8 cellular contexts compared by ENCODE assay signal in the genomic region with DNA sequence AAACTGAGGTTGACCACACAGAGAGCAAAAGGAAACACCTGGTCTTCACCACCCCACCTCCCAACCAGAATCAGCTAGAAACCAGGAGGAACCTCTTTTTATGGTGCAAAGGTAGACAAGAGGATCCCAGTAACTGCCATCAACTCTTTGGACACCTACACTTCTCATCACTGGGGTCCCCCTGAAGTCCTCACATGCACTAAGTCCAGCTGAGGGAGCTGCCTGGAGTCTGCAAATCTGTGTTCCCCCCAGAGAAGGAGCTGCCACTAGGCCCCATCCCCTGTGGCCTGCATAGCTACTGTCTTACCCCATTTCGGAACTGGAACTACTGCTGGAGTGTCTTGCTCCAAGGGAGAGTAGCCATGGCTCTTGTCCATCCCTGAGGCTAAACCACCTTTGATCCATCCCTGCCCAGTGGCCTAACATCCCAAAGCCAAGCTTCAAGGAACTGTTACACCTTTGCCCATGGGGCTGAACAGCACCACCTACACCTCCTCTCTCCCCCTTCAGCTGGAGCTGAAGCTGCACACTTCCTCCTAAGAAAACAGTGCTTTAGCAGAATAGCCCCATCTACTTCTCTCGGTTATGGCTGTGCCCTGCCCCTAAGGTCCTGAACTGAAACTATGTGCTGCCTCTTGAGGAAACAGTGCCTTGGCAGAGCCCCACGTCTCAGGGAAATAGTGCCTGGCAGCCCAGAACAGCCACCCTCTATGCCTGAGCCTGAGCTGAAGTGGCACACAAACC.
A peak's percentile ranks its signal among the peaks of the same experiment; 100 is the strongest.
DNase-seq lines count a peak whose midpoint lies in the region; ATAC-seq and TF ChIP-seq lines count a peak whose summit lies in the region.

No MANE protein-coding gene starts in this region.

- WGBS in mesenchymal stem cell, result 35% methylated on average over 3 of the region's 3 CpGs

- POLR2A ChIA-PET in CD8-positive, alpha-beta T cell (lab: Charles Lee), result interaction anchor here (0.7 to 2.9 kb wide), 17 partner anchors 12 to 576 kb away, joined by 3 to 26 read pairs (median 4); partner anchors contain the start of genes CD53 and LRIF1

- H3K4me1 Mint-ChIP-seq in CD8-positive, alpha-beta T cell (ENCODE audit: low read depth), result peaks cover 68% of the 10 kb centered on the region
- peaks cover 41% of the 10 kb centered on the region for H3K4me1 Mint-ChIP-seq in activated T-cell treated with anti-CD3 and anti-CD28 coated beads, Interleukin-2, amount 50 U/mL, for 72 hours (ENCODE audit: low read depth)

- no peak overlapping the region for H3K23ac ChIP-seq in mesenchymal stem cell (ENCODE audit: low read length in 2 of 2)

- H3K4me3 Mint-ChIP-seq in CD8-positive, alpha-beta T cell, result peak overlapping the region; percentile 71
- H3K4me3 Mint-ChIP-seq in activated T-cell treated with anti-CD3 and anti-CD28 coated beads, Interleukin-2, amount 50 U/mL, for 72 hours, result peak overlapping the region; percentile 40 to 69

- no peak overlapping the region for H3K18ac ChIP-seq in mesenchymal stem cell (ENCODE audit: low read depth in 1 of 2, low read length in 2 of 2)

- H3K9ac ChIP-seq in mesenchymal stem cell (ENCODE audit: low read length), result no peak overlapping the region

- peaks cover 20% of the 10 kb centered on the region for H3K9me3 Mint-ChIP-seq in CD8-positive, alpha-beta T cell
- H3K9me3 Mint-ChIP-seq in activated T-cell treated with anti-CD3 and anti-CD28 coated beads, Interleukin-2, amount 50 U/mL, for 72 hours, result peaks cover 10 to 11% of the 10 kb centered on the region in 2 donors

- H3K9me3 ChIP-seq in CD8-positive, alpha-beta T cell (ENCODE audit: low read length), result peaks cover 13% of the 10 kb centered on the region
- peaks cover 10% of the 10 kb centered on the region for H3K9me3 ChIP-seq in mesenchymal stem cell (ENCODE audit: control insufficient read depth, low read length)

- no peaks in the 10 kb centered on the region for H3K27me3 ChIP-seq in CD8-positive, alpha-beta T cell (ENCODE audit: insufficient read depth, low read length)
- peaks cover 0 to 16% of the 10 kb centered on the region in 2 experiments for H3K27me3 ChIP-seq in mesenchymal stem cell (ENCODE audit: control insufficient read depth in 1 of 2, insufficient read depth in 1 of 2, low read length in 2 of 2)

- H3K4me3 ChIP-seq in CD8-positive, alpha-beta T cell (ENCODE audit: low read depth, low read length), result peak overlapping the region; percentile 25
- H3K4me3 ChIP-seq in mesenchymal stem cell (ENCODE audit: insufficient read depth in 1 of 2, low read depth in 1 of 2, low read length in 2 of 2), result no peak overlapping the region

- H4K91ac ChIP-seq in mesenchymal stem cell (ENCODE audit: low read length), result no peak overlapping the region

- peak overlapping the region; percentile 82 for H3K27ac Mint-ChIP-seq in CD8-positive, alpha-beta T cell
- peak overlapping the region; percentile 82 for H3K27ac Mint-ChIP-seq in activated T-cell treated with anti-CD3 and anti-CD28 coated beads, Interleukin-2, amount 50 U/mL, for 72 hours

- ATAC-seq in CD8-positive, alpha-beta T cell, result peak; percentile 69
- ATAC-seq in GM19324 (IDR thresholded peaks at IDR 0.05; ENCODE audit: low FRiP score, unreplicated experiment), result peak; percentile 65
- peak; percentile 69 for ATAC-seq in HG03196 (IDR thresholded peaks at IDR 0.05; ENCODE audit: unreplicated experiment)
- ATAC-seq in activated T-cell treated with anti-CD3 and anti-CD28 coated beads, Interleukin-2, amount 50 U/mL, for 72 hours (replicated peaks in 1 of 2), result peak; percentile 31 to 67

- H3K4me2 ChIP-seq in mesenchymal stem cell (ENCODE audit: low read length, poor library complexity, severe bottlenecking), result no peak overlapping the region

- no peaks in the 10 kb centered on the region for H3K79me1 ChIP-seq in mesenchymal stem cell (replicated peaks; ENCODE audit: low read length, poor library complexity, severe bottlenecking)

- H3K14ac ChIP-seq in mesenchymal stem cell (ENCODE audit: low read length in 2 of 2), result no peak overlapping the region

- H3K27ac ChIP-seq in CD8-positive, alpha-beta T cell (ENCODE audit: low read depth, low read length), result peak overlapping the region; percentile 22
- H3K27ac ChIP-seq in mesenchymal stem cell (ENCODE audit: low read length, poor library complexity, severe bottlenecking), result no peak overlapping the region

- H3K36me3 Mint-ChIP-seq in CD8-positive, alpha-beta T cell, result peaks cover 19% of the 10 kb centered on the region
- peaks cover 4 to 6% of the 10 kb centered on the region in 2 donors for H3K36me3 Mint-ChIP-seq in activated T-cell treated with anti-CD3 and anti-CD28 coated beads, Interleukin-2, amount 50 U/mL, for 72 hours (ENCODE audit: insufficient read depth in 2 of 2)

- H2AFZ ChIP-seq in mesenchymal stem cell (ENCODE audit: low read depth, low read length), result no peak overlapping the region

- TF ChIP-seq CTCF in CD8-positive, alpha-beta T cell (IDR thresholded peaks at IDR 0.05), result no peak

- H4K8ac ChIP-seq in mesenchymal stem cell (ENCODE audit: low read length), result no peak overlapping the region

- intact Hi-C loops in CD8-positive, alpha-beta T cell (cut with DNase I, micrococcal nuclease), result loop anchor here (1.0 to 10.0 kb wide), 5 partner anchors 85 to 450 kb away; partner anchors contain the start of genes LRIF1 (in 2 of the 2), CD53 (in 1 of the 2) and RBM15 (in 1 of the 2)

- no peak overlapping the region for H2BK120ac ChIP-seq in mesenchymal stem cell (ENCODE audit: low read depth, low read length)

- no peak overlapping the region for H2BK12ac ChIP-seq in mesenchymal stem cell (ENCODE audit: low read length in 2 of 2)

- no peaks in the 10 kb centered on the region for H3K36me3 ChIP-seq in CD8-positive, alpha-beta T cell (ENCODE audit: insufficient read depth, low read length)
- no peaks in the 10 kb centered on the region for H3K36me3 ChIP-seq in mesenchymal stem cell (ENCODE audit: control insufficient read depth in 1 of 2, insufficient read depth in 2 of 2, low read depth in 1 of 2, low read length in 2 of 2)

- DNase-seq in CD8-positive, alpha-beta T cell, result peak in 6 of 7 experiments; percentile 16 to 64 (median 42)
- DNase-seq in activated T-cell treated with anti-CD3 and anti-CD28 coated beads, Interleukin-2, amount 50 U/mL, for 72 hours, result peak in 1 of 2 donors; percentile 21
- no peak for DNase-seq in retina
- DNase-seq in mesenchymal stem cell, result no peak
- DNase-seq in DMS 273 (lab: John Stamatoyannopoulos, UW; ENCODE audit: unreplicated experiment), result no peak
- no peak for DNase-seq in NCI-H446 (lab: John Stamatoyannopoulos, UW)

- H2BK15ac ChIP-seq in mesenchymal stem cell (ENCODE audit: low read depth, poor library complexity, severe bottlenecking), result no peak overlapping the region

- no peak overlapping the region for H3K4ac ChIP-seq in mesenchymal stem cell (ENCODE audit: low read depth in 1 of 2, low read length in 2 of 2)

- H2BK5ac ChIP-seq in mesenchymal stem cell (ENCODE audit: low read depth, low read length, poor library complexity, severe bottlenecking), result no peak overlapping the region

- CTCF ChIA-PET in CD8-positive, alpha-beta T cell (lab: Charles Lee), result interaction anchor here (0.9 to 10.4 kb wide), 18 partner anchors 12 to 263 kb away, joined by 3 to 119 read pairs (median 6); partner anchors contain the start of gene CD53

- H2AK5ac ChIP-seq in mesenchymal stem cell (ENCODE audit: low read length, severe bottlenecking), result no peak overlapping the region

- no peaks in the 10 kb centered on the region for H3K27me3 Mint-ChIP-seq in CD8-positive, alpha-beta T cell (ENCODE audit: low read depth)
- no peaks in the 10 kb centered on the region for H3K27me3 Mint-ChIP-seq in activated T-cell treated with anti-CD3 and anti-CD28 coated beads, Interleukin-2, amount 50 U/mL, for 72 hours (ENCODE audit: low read depth)

- peaks cover 58% of the 10 kb centered on the region for H3K4me1 ChIP-seq in CD8-positive, alpha-beta T cell (ENCODE audit: insufficient read depth, low read length)
- H3K4me1 ChIP-seq in mesenchymal stem cell (ENCODE audit: control insufficient read depth, insufficient read depth, low read depth, low read length), result no peaks in the 10 kb centered on the region

Comparison
In these comparisons a context has a peak if more than half of its experiments do, and no peak if none do; other contexts are left out.
1. DNase-seq: peak in CD8-positive, alpha-beta T cell (6 of 7); none in retina (single experiment), mesenchymal stem cell (single experiment), DMS 273 (single experiment) and NCI-H446 (0 of 2).
2. Peak in every context shown above with its lines, with median percentiles within 50 percentile points of each other: ATAC-seq.